ENCODE assay signal across 28 cellular contexts in the genomic region with DNA sequence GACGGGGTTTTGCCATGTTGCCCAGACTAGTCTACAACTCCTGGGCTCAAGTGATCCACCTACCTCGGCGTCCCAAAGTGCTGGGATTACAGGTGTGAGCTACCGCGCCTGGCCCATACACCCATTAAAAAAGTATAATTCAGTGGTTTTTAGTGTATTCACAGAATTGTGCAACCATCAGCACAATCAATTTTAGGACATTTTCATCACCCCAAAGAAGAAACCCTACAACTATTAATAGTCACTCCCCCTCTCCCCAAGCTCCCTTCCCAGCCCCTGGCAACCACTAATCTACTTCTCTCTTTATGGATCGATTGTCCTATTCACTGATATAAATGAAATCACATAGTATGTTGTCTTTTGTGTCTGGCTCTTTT. TPM values are rescaled to one million over a fixed set of nuclear protein-coding genes. Genes with fewer than 3 reads are reported as not detected.
"Had no signal": no experiment of that assay in that cellular context is flagged by ENCODE, and none has a peak within 500 bp of the region (broad histone marks: within the 10 kb centered on the region; RNA-seq: fewer than 3 reads in every experiment).

No MANE protein-coding gene starts in this region.

- H3K4me3 ChIP-seq: adrenal gland, body of pancreas, PC-9 had no signal

- ATAC-seq: activated CD8-positive, alpha-beta T cell treated with anti-CD3 and anti-CD28 coated beads, Interleukin-2, amount 10 ng/mL, durations not matched to agents 7 days and 5 days; activated naive CD4-positive, alpha-beta T cell treated with anti-CD3 and anti-CD28 coated beads, Interleukin-2, amount 50 U/mL, for 72 hours; activated T-cell treated with anti-CD3 and anti-CD28 coated beads, Interleukin-2, amount 50 U/mL, for 4 hours; body of pancreas had no signal

- H3K4me2 ChIP-seq: KMS-11 had no signal

- H3K9me3 ChIP-seq: adrenal gland, body of pancreas had no signal

- DNase-seq: activated CD4-positive, alpha-beta T cell treated with anti-CD3 and anti-CD28 coated beads, Interleukin-2, amount 10 ng/mL, durations not matched to agents 24 days and 14 days; activated CD4-positive, alpha-beta T cell treated with anti-CD3 and anti-CD28 coated beads, Interleukin-2, amount 50 U/mL, for 4 hours; activated CD8-positive, alpha-beta T cell treated with anti-CD3 and anti-CD28 coated beads, Interleukin-2, amount 10 ng/mL, durations not matched to agents 7 days and 5 days; activated gamma-delta T cell treated with Interleukin-2 at 50 U/mL for 16 hours; activated naive CD4-positive, alpha-beta T cell treated with anti-CD3 and anti-CD28 coated beads for 36 hours; activated T-cell treated with anti-CD3 and anti-CD28 coated beads, Interleukin-2, amount 50 U/mL, for 4 hours; caudate nucleus; cerebellar nuclear complex; NCI-H1048; NCI-H1105 treated with DMSO at 0.1 percent for 48 hours; NCI-H1694 treated with DMSO at 0.1 percent for 48 hours; NCI-H524 treated with DMSO at 0.1 percent for 48 hours; Right ventricle myocardium superior; SW 1271; T-helper 1 cell; T1000 had no signal

- H3K27me3 ChIP-seq: adrenal gland, body of pancreas had no signal

- H3K9ac ChIP-seq: KMS-11 had no signal

- H3K36me3 ChIP-seq: adrenal gland had no signal

- H3K27ac ChIP-seq: adrenal gland, KMS-11, PC-9 had no signal

RNA-seq across cellular contexts. Expression of gene SDR42E2, which starts 39.9 kb away (rescaled TPM):
- total RNA-seq: activated T-cell treated with anti-CD3 and anti-CD28 coated beads, Interleukin-2, amount 50 U/mL, for 4 hours; activated T-helper 1 cell treated with anti-CD3 and anti-CD28 coated beads, Interleukin-12 subunit alpha, Interleukin-12 subunit beta, Interleukin-2, Interleukin-4 antibody, amounts not matched to agents 30 ng/mL and 10 ng/mL and 1 ng/mL, durations not matched to agents 14 hours and 24 hours and 36 hours; adrenal gland; astrocyte; bronchial epithelial cell; LHCN-M2; M059J; NCI-H460; PC-9; Right ventricle myocardium superior; T-helper 2 cell treated with Interferon-gamma antibody and Interleukin-4, amounts not matched to agents 100 ng/mL and 5 ng/mL, for 36 hours had no signal
